ENCODE assay signal across 10 cellular contexts in the genomic region with DNA sequence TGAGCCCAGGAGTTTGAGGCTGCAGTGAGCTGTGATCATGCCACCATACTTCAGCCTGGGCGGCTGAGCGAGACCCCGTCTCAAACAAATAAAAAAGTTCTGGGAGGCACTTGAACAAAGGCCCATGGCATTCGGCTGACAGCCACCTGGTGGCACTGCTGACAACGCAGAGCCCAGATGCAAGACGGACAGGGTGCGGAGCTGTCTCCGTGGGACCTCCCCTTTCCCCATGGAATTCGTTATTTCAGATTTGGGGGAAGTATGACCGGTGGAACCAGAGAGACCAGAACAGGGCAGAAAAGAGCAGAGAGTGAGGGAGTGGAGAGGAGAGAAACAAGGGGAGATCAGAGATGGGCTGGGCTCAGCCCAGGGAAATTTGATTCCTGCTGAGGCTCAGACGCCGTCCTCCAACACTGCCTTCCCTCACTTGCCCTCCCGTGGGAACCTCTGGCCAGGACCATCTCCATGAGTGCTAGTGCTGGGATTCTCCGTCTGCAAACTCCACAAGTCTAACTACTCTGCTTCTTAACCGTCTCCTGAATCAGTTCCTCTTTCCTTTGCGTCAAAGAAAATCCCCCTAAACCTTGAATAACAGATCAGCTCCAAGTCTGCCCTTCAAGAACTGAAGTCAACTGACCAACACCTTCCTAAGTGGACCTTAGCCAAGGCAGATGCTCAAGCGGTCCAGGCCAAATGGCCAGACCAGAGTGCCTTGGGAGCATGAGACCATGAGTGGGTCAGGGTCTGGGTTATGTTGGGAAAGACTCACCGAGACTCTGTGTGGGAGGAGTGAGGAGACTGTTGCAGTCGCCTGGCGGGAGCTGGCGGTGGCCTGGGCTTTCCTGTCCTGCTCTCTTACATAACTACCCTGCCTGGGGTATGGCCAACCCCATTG. TPM values are rescaled to one million over a fixed set of nuclear protein-coding genes. Genes with fewer than 3 reads are reported as not detected.
DNase-seq lines count a peak whose midpoint lies in the region; TF ChIP-seq lines count a peak whose summit lies in the region.
"Had no signal": no experiment of that assay in that cellular context is flagged by ENCODE, and none has a peak within 500 bp of the region (broad histone marks: within the 10 kb centered on the region; RNA-seq: fewer than 3 reads in every experiment).

No MANE protein-coding gene starts in this region.

- H3K27me3 Mint-ChIP-seq in MCF 10A (ENCODE audit: insufficient read depth, unreplicated experiment), result no peaks in the 10 kb centered on the region
- H3K27me3 Mint-ChIP-seq in dendritic cell treated with granulocyte-macrophage colony-stimulating factor and Interleukin-4, amounts not matched to agents 40 ng/mL and 50 ng/mL, for 4 days, result no peaks in the 10 kb centered on the region
- H3K27me3 Mint-ChIP-seq: effector memory CD8-positive, alpha-beta T cell had no signal

- peak overlapping the region; percentile 3 for H3K27ac Mint-ChIP-seq in MCF 10A (ENCODE audit: low read depth, unreplicated experiment)
- H3K27ac Mint-ChIP-seq in dendritic cell treated with granulocyte-macrophage colony-stimulating factor and Interleukin-4, amounts not matched to agents 40 ng/mL and 50 ng/mL, for 4 days, result peak overlapping the region; percentile 82

- H3K36me3 ChIP-seq in breast epithelium (no peaks in the 10 kb centered on the region), testis (ENCODE audit: low read depth, missing control alignments) (no peaks in the 10 kb centered on the region)

- H3K4me1 Mint-ChIP-seq in MCF 10A (ENCODE audit: insufficient read depth, unreplicated experiment), result peaks cover 8% of the 10 kb centered on the region
- H3K4me1 Mint-ChIP-seq in dendritic cell treated with granulocyte-macrophage colony-stimulating factor and Interleukin-4, amounts not matched to agents 40 ng/mL and 50 ng/mL, for 4 days (ENCODE audit: low read depth), result peaks cover 92% of the 10 kb centered on the region

- TF ChIP-seq CTCF in MCF 10A (IDR thresholded peaks at IDR 0.05; ENCODE audit: unreplicated experiment) (no peak), breast epithelium (IDR thresholded peaks at IDR 0.05) (no peak), testis (IDR thresholded peaks at IDR 0.05) (peak in 2 of 3 experiments; percentile 23 to 25)

- H3K4me3 ChIP-seq in breast epithelium, result no peak overlapping the region
- no peak overlapping the region for H3K4me3 ChIP-seq in testis
- H3K4me3 ChIP-seq: MG63 had no signal

- no peak for TF ChIP-seq POLR2A in breast epithelium (IDR thresholded peaks at IDR 0.05)
- no peak for TF ChIP-seq POLR2A in testis (IDR thresholded peaks at IDR 0.05)

- no TSS peak for BruUV-seq in MCF 10A (replicated peaks; lab: Mats Ljungman, UMichigan)

- intact Hi-C loops in MCF 10A (cut with micrococcal nuclease) (no loop called here), breast epithelium (cut with DNase I; ENCODE audit: low total_unique reads) (no loop called here), testis (cut with DNase I; ENCODE audit: low total_unique reads) (no loop called here)
- intact Hi-C loops in dendritic cell treated with granulocyte-macrophage colony-stimulating factor and Interleukin-4, amounts not matched to agents 40 ng/mL and 50 ng/mL, for 4 days (cut with micrococcal nuclease), result no loop called here

- H3K4me3 Mint-ChIP-seq in MCF 10A (ENCODE audit: unreplicated experiment), result no peak overlapping the region
- peak overlapping the region; percentile 78 for H3K4me3 Mint-ChIP-seq in dendritic cell treated with granulocyte-macrophage colony-stimulating factor and Interleukin-4, amounts not matched to agents 40 ng/mL and 50 ng/mL, for 4 days
- H3K4me3 Mint-ChIP-seq: effector memory CD8-positive, alpha-beta T cell had no signal

- H3K4me1 ChIP-seq in breast epithelium (no peaks in the 10 kb centered on the region), testis (peaks cover 16% of the 10 kb centered on the region)

- H3K9me3 Mint-ChIP-seq in MCF 10A (ENCODE audit: unreplicated experiment), result no peaks in the 10 kb centered on the region
- H3K9me3 Mint-ChIP-seq in dendritic cell treated with granulocyte-macrophage colony-stimulating factor and Interleukin-4, amounts not matched to agents 40 ng/mL and 50 ng/mL, for 4 days, result no peaks in the 10 kb centered on the region
- H3K9me3 Mint-ChIP-seq: effector memory CD8-positive, alpha-beta T cell had no signal

- CTCF ChIA-PET in MCF 10A (lab: Yijun Ruan, JAX), result interaction anchor here (0.9 to 1.0 kb wide), 2 partner anchors 10 to 219 kb away, joined by 3 read pairs; no protein-coding TSS in a partner anchor

- DNase-seq in MCF 10A (ENCODE audit: unreplicated experiment) (no peak), breast epithelium (ENCODE audit: low spot score in 2 of 2) (no peak), testis (no peak), NCI-H1436 (lab: John Stamatoyannopoulos, UW) (no peak)
- no peak for DNase-seq in stimulated activated CD4-positive, alpha-beta T cell treated with anti-CD3 and anti-CD28 coated beads, Interleukin-1b, Interleukin-23, amount 100 ng/mL, for 48 hours
- DNase-seq: effector memory CD8-positive, alpha-beta T cell; MG63 had no signal

- POLR2A ChIA-PET in MCF 10A (lab: Yijun Ruan, JAX), result interaction anchor here (0.6 to 0.9 kb wide), 2 partner anchors 11 to 300 kb away, joined by 5 to 6 read pairs; no protein-coding TSS in a partner anchor

- 79% methylated on average over 17 to 21 of the region's 21 CpGs for WGBS in testis, 2 donors

- peaks cover 55% of the 10 kb centered on the region for H3K36me3 Mint-ChIP-seq in MCF 10A (ENCODE audit: insufficient read depth, unreplicated experiment)
- peaks cover 97% of the 10 kb centered on the region for H3K36me3 Mint-ChIP-seq in dendritic cell treated with granulocyte-macrophage colony-stimulating factor and Interleukin-4, amounts not matched to agents 40 ng/mL and 50 ng/mL, for 4 days (ENCODE audit: low read depth)

- H3K9me3 ChIP-seq in breast epithelium (no peaks in the 10 kb centered on the region), testis (no peaks in the 10 kb centered on the region)
- H3K9me3 ChIP-seq: MG63 had no signal

- no peak overlapping the region for H3K27ac ChIP-seq in breast epithelium
- no peak overlapping the region for H3K27ac ChIP-seq in testis
- H3K27ac ChIP-seq: C4-2B had no signal

- H3K27me3 ChIP-seq in breast epithelium (no peaks in the 10 kb centered on the region), testis (no peaks in the 10 kb centered on the region)
- H3K27me3 ChIP-seq: MG63 had no signal

RNA-seq across cellular contexts. Expression of gene ATF5, which starts 11.9 kb away (rescaled TPM):
- total RNA-seq in MCF 10A (2022) (23.7 and 24.5 TPM in 2 replicates), breast epithelium (10 to 100 TPM in 1 of 3 donors, 1 to 10 TPM in 2; 5.9 to 20.0 (median 8.2) TPM), testis (10 to 100 TPM; 31.3 to 38.5 TPM)
- polyA plus RNA-seq in testis (ENCODE audit: insufficient read depth, low read depth, low replicate concordance), result 64.5 TPM

RNA-seq across cellular contexts. Expression of gene NUP62, which starts 12.2 kb away (rescaled TPM):
- total RNA-seq in MCF 10A (2022) (42.0 and 44.9 TPM in 2 replicates), breast epithelium (10 to 100 TPM; 30.9 to 41.0 (median 36.4) TPM), testis (100 to 1,000 TPM in 1 of 2 donors, 10 to 100 TPM in 1; 78.4 to 112 TPM)
- 135 TPM for polyA plus RNA-seq in testis (ENCODE audit: insufficient read depth, low read depth, low replicate concordance)

RNA-seq across cellular contexts. Expression of gene IL4I1, which starts 20.4 kb away (rescaled TPM):
- total RNA-seq in MCF 10A (2022), result 0.37 TPM in 1 of 2 replicates, not detected in the other
- total RNA-seq in breast epithelium, result 1 to 10 TPM in 1 of 3 donors, under 1 TPM in 2; 0.48 to 2.2 (median 0.66) TPM
- total RNA-seq in testis, result 10 to 100 TPM; 17.1 to 20.4 TPM
- polyA plus RNA-seq in testis (ENCODE audit: insufficient read depth, low read depth, low replicate concordance), result 61.9 TPM
- total RNA-seq: temporal lobe had no signal

RNA-seq across cellular contexts. Expression of gene TBC1D17, which starts 39.6 kb away (rescaled TPM):
- total RNA-seq in MCF 10A (2022) (25.2 and 25.5 TPM in 2 replicates), breast epithelium (10 to 100 TPM; 21.0 to 31.8 (median 30.4) TPM), testis (10 to 100 TPM; 47.2 to 49.1 TPM)
- polyA plus RNA-seq in testis (ENCODE audit: insufficient read depth, low read depth, low replicate concordance), result 31.1 TPM

RNA-seq across cellular contexts. Expression of gene AKT1S1, which starts 39.9 kb away (rescaled TPM):
- total RNA-seq in MCF 10A (2022), result 74.7 and 79.2 TPM in 2 replicates
- total RNA-seq in breast epithelium, result 10 to 100 TPM; 11.9 to 13.8 (median 12.5) TPM
- total RNA-seq in testis, result 10 to 100 TPM; 35.0 to 35.7 TPM
- 42.8 TPM for polyA plus RNA-seq in testis (ENCODE audit: insufficient read depth, low read depth, low replicate concordance)

Comparison
In these comparisons a context has a peak if more than half of its experiments do, and no peak if none do; other contexts are left out.
1. CTCF ChIP-seq: peak in testis (2 of 3); none in MCF 10A (single experiment) and breast epithelium (0 of 3).
2. RNA of gene IL4I1, which starts 20.4 kb away (total RNA-seq): 17.1 to 20.4 TPM in testis; 0.48 to 2.2 TPM in breast epithelium and 0.37 TPM in MCF 10A; every median in the first group is over 4 times any median in the second.